ENCODE assay signal across 17 cellular contexts in the genomic region with DNA sequence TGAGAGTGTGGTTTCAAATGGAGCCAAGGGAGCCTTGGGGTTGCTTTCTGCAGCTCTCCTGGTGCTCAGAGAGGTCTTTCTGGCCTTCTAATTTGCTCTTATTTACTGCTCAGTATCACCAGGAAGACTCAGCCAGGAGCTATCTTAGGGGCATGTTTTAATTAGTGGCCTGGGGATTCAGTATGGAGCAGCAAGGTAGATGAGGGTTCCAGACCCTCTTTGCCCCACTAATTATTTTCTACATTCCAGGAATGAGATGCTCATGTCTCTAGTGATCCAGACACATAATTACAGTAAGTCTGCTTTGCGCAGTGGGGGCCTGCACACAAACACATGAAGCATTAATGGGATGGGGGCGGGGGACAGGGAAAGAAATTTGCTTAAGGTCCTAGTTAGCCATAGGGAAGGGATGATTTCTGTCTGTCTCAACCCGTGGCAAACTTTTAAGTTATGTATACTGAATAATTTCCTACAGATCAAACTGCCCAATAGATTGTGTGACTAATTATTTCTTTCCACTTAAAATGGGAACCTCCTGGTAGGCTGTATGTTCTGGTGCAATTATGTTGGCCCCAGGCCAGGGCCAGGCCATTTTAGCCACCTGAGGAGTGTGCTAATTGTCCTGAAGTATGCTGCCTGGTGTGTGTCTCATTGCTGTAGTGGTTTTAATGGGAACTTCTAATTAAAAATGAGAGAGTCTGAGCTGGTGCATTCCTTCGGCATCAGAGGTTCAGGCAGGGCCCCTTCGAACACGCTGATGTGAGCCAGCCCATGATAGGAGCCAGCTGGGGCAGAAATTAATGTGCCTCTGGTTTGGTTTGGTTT.
DNase-seq lines count a peak whose midpoint lies in the region; ATAC-seq and TF ChIP-seq lines count a peak whose summit lies in the region.
"Had no signal": no experiment of that assay in that cellular context is flagged by ENCODE, and none has a peak within 500 bp of the region (broad histone marks: within the 10 kb centered on the region; RNA-seq: fewer than 3 reads in every experiment).

No MANE protein-coding gene starts in this region.

- no peaks in the 10 kb centered on the region for H3K9me3 Mint-ChIP-seq in MCF 10A (ENCODE audit: unreplicated experiment)
- H3K9me3 Mint-ChIP-seq: activated B cell treated with CpG ODN at 0.5 μM for 24 hours; activated T-helper 17 cell treated with anti-CD3 and anti-CD28 coated beads, Interleukin-2, amount 50 U/mL, for 72 hours; CD8-positive, alpha-beta T cell had no signal

- H3K36me3 Mint-ChIP-seq in MCF 10A (ENCODE audit: insufficient read depth, unreplicated experiment), result no peaks in the 10 kb centered on the region
- H3K36me3 Mint-ChIP-seq: CD8-positive, alpha-beta T cell had no signal

- no TSS peak for BruUV-seq in MCF 10A (replicated peaks; lab: Mats Ljungman, UMichigan)

- DNase-seq in MCF 10A (ENCODE audit: unreplicated experiment) (peak; percentile 30), breast epithelium (ENCODE audit: low spot score in 2 of 2) (no peak), NCI-H774 (lab: John Stamatoyannopoulos, UW) (peak; percentile 34), fibroblast of peridontal ligament (ENCODE audit: extremely low read depth) (peak; percentile 1), upper lobe of right lung (peak; percentile 74), caudate nucleus (lab: John Stamatoyannopoulos, UW) (no peak), NCI-H187 (lab: John Stamatoyannopoulos, UW) (no peak)
- DNase-seq: activated B cell treated with CpG ODN at 0.5 μM for 24 hours; amniotic stem cell; CD8-positive, alpha-beta T cell; NK-92 treated with Interleukin-12 subunit alpha and Interleukin-12 subunit beta, amount 100 ng/mL, for 24 hours; stimulated activated naive CD4-positive, alpha-beta T cell treated with Interleukin-2 at 50 U/mL for 16 hours; T-helper 1 cell had no signal

- POLR2A ChIA-PET in MCF 10A (lab: Yijun Ruan, JAX), result no interaction called here

- H3K9me3 ChIP-seq in breast epithelium (no peaks in the 10 kb centered on the region), upper lobe of right lung (no peaks in the 10 kb centered on the region)

- no peak overlapping the region for H3K4me3 ChIP-seq in breast epithelium
- no peak overlapping the region for H3K4me3 ChIP-seq in upper lobe of right lung
- H3K4me3 ChIP-seq: GM12878 had no signal

- H3K27me3 ChIP-seq in breast epithelium (no peaks in the 10 kb centered on the region), upper lobe of right lung (no peaks in the 10 kb centered on the region)

- intact Hi-C loops in MCF 10A (cut with micrococcal nuclease) (no loop called here), breast epithelium (cut with DNase I; ENCODE audit: low total_unique reads) (no loop called here), upper lobe of right lung (cut with DNase I) (no loop called here)

- no peak overlapping the region for H3K27ac ChIP-seq in breast epithelium
- no peak overlapping the region for H3K27ac ChIP-seq in upper lobe of right lung
- H3K27ac ChIP-seq in caudate nucleus (ENCODE audit: low read depth, low read length), result no peak overlapping the region
- H3K27ac ChIP-seq: RWPE1 had no signal

- no peaks in the 10 kb centered on the region for H3K36me3 ChIP-seq in breast epithelium
- no peaks in the 10 kb centered on the region for H3K36me3 ChIP-seq in upper lobe of right lung

- peak; percentile 63 for ATAC-seq in upper lobe of right lung
- no peak for ATAC-seq in HG02623 (IDR thresholded peaks at IDR 0.05; ENCODE audit: unreplicated experiment)
- ATAC-seq: CD8-positive, alpha-beta T cell; GM12878 had no signal

- TF ChIP-seq POLR2A in breast epithelium (IDR thresholded peaks at IDR 0.05), result no peak

- H3K27me3 Mint-ChIP-seq in MCF 10A (ENCODE audit: insufficient read depth, unreplicated experiment), result no peaks in the 10 kb centered on the region
- H3K27me3 Mint-ChIP-seq: activated B cell treated with CpG ODN at 0.5 μM for 24 hours; activated T-helper 17 cell treated with anti-CD3 and anti-CD28 coated beads, Interleukin-2, amount 50 U/mL, for 72 hours had no signal

- CTCF ChIA-PET in MCF 10A (lab: Yijun Ruan, JAX), result interaction anchor here (0.9 kb wide), 1 partner anchor 13 kb away, joined by 3 read pairs; no protein-coding TSS in a partner anchor

- H3K27ac Mint-ChIP-seq in MCF 10A (ENCODE audit: low read depth, unreplicated experiment), result no peak overlapping the region
- H3K27ac Mint-ChIP-seq: activated B cell treated with CpG ODN at 0.5 μM for 24 hours; activated T-helper 17 cell treated with anti-CD3 and anti-CD28 coated beads, Interleukin-2, amount 50 U/mL, for 72 hours; CD8-positive, alpha-beta T cell had no signal

- no peaks in the 10 kb centered on the region for H3K4me1 Mint-ChIP-seq in MCF 10A (ENCODE audit: insufficient read depth, unreplicated experiment)
- H3K4me1 Mint-ChIP-seq: activated B cell treated with CpG ODN at 0.5 μM for 24 hours; activated T-helper 17 cell treated with anti-CD3 and anti-CD28 coated beads, Interleukin-2, amount 50 U/mL, for 72 hours had no signal

- TF ChIP-seq CTCF in MCF 10A (IDR thresholded peaks at IDR 0.05; ENCODE audit: unreplicated experiment), result no peak
- no peak for TF ChIP-seq CTCF in breast epithelium (IDR thresholded peaks at IDR 0.05)
- no peak for TF ChIP-seq CTCF in upper lobe of right lung (IDR thresholded peaks at IDR 0.05)

- no peak overlapping the region for H3K4me3 Mint-ChIP-seq in MCF 10A (ENCODE audit: unreplicated experiment)
- H3K4me3 Mint-ChIP-seq: activated B cell treated with CpG ODN at 0.5 μM for 24 hours; activated T-helper 17 cell treated with anti-CD3 and anti-CD28 coated beads, Interleukin-2, amount 50 U/mL, for 72 hours; CD8-positive, alpha-beta T cell had no signal

- H3K4me1 ChIP-seq in breast epithelium, result no peaks in the 10 kb centered on the region
- no peaks in the 10 kb centered on the region for H3K4me1 ChIP-seq in upper lobe of right lung

Comparison
In these comparisons a context has a peak if more than half of its experiments do, and no peak if none do; other contexts are left out.
1. DNase-seq: peak in MCF 10A (single experiment), NCI-H774 (single experiment), fibroblast of peridontal ligament (single experiment) and upper lobe of right lung (single experiment); none in breast epithelium (0 of 2), caudate nucleus (0 of 61) and NCI-H187 (0 of 2).